9 cellular contexts compared by ENCODE assay signal in the genomic region with DNA sequence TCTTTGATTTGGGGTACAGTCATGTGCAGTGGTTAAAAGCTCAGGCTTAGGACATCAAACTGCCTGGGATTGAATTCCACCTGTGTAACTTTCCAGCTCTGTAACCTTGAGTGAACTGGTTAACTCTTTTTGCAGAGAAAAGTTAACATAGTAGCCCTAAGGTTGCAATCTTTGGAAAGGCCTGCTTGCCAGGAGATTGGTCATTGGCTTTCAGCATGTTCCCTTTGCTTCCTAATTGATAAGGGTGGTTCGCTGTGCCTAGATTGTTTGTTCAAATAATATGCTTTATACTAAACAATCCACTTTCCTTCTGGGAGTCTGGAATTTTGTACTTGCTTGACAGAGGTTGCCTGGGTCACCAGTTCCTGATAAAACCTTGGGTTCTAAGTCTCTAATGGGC.
"Had no signal": no experiment of that assay in that cellular context is flagged by ENCODE, and none has a peak within 500 bp of the region (broad histone marks: within the 10 kb centered on the region; RNA-seq: fewer than 3 reads in every experiment).

No MANE protein-coding gene starts in this region.

- H3K4me3 ChIP-seq: GM23248, HAP-1, K562 had no signal

- H3K4me1 ChIP-seq: HAP-1 had no signal

- FAIRE-seq: HepG2, K562 had no signal

- H2AFZ ChIP-seq: GM23248 had no signal

- H3K27ac ChIP-seq: GM23248, HL-60 had no signal

- H3K9ac ChIP-seq: GM23248 had no signal

- DNase-seq: GM23248, GOT3, H7, HFFc6 had no signal

- H3K9me3 ChIP-seq: HAP-1 had no signal

- ATAC-seq: HCT116, HepG2, K562 had no signal
